ENCODE assay signal across 22 cellular contexts in genomic region chr4:53956454-53956853, GRCh38.
DNase-seq lines count a peak whose midpoint lies in the region; ATAC-seq, FAIRE-seq and TF ChIP-seq lines count a peak whose summit lies in the region.
"Had no signal": no experiment of that assay in that cellular context is flagged by ENCODE, and none has a peak within 500 bp of the region (broad histone marks: within the 10 kb centered on the region; RNA-seq: fewer than 3 reads in every experiment).

No MANE protein-coding gene starts in this region.

- H3K18ac ChIP-seq in mesenchymal stem cell (ENCODE audit: low read depth in 1 of 2, low read length in 2 of 2) = no peak overlapping the region

- H3K14ac ChIP-seq in mesenchymal stem cell (ENCODE audit: low read length in 2 of 2) = no peak overlapping the region

- intact Hi-C loops in A673 (cut with micrococcal nuclease; ENCODE audit: unreplicated experiment) = no loop called here

- no peak overlapping the region for H2BK120ac ChIP-seq in mesenchymal stem cell (ENCODE audit: low read depth, low read length)

- H3K23ac ChIP-seq in mesenchymal stem cell (ENCODE audit: low read length in 2 of 2) = no peak overlapping the region

- no peaks in the 10 kb centered on the region for H3K9me3 ChIP-seq in mesenchymal stem cell (ENCODE audit: control insufficient read depth, low read length)
- no peaks in the 10 kb centered on the region for H3K9me3 ChIP-seq in A673 (ENCODE audit: low read depth, low read length, poor library complexity, severe bottlenecking)

- H3K36me3 ChIP-seq in mesenchymal stem cell (ENCODE audit: control insufficient read depth in 1 of 2, insufficient read depth in 2 of 2, low read depth in 1 of 2, low read length in 2 of 2) (no peaks in the 10 kb centered on the region), A673 (ENCODE audit: insufficient read depth, low read length, poor library complexity, severe bottlenecking) (no peaks in the 10 kb centered on the region)

- no peak for TF ChIP-seq CTCF in A673 (conservative IDR thresholded peaks at IDR 0.05; ENCODE audit: low read depth, low read length)

- H3K4me1 ChIP-seq in mesenchymal stem cell (ENCODE audit: control insufficient read depth, insufficient read depth, low read depth, low read length) = peaks cover 2% of the 10 kb centered on the region
- H3K4me1 ChIP-seq in A673 (ENCODE audit: insufficient read depth, low read length, poor library complexity, severe bottlenecking) = no peaks in the 10 kb centered on the region

- H4K8ac ChIP-seq in mesenchymal stem cell (ENCODE audit: low read length) = peak overlapping the region; percentile 7

- no peak overlapping the region for H2BK5ac ChIP-seq in mesenchymal stem cell (ENCODE audit: low read depth, low read length, poor library complexity, severe bottlenecking)

- H2BK15ac ChIP-seq in mesenchymal stem cell (ENCODE audit: low read depth, poor library complexity, severe bottlenecking) = no peak overlapping the region

- no peak overlapping the region for H3K4me2 ChIP-seq in mesenchymal stem cell (ENCODE audit: low read length, poor library complexity, severe bottlenecking)

- H4K91ac ChIP-seq in mesenchymal stem cell (ENCODE audit: low read length) = no peak overlapping the region

- H3K4ac ChIP-seq in mesenchymal stem cell (ENCODE audit: low read depth in 1 of 2, low read length in 2 of 2) = no peak overlapping the region

- ATAC-seq in SK-N-SH treated with all-trans-retinoic acid at 6 μM for 48 hours (no peak), HG02798 (IDR thresholded peaks at IDR 0.05; ENCODE audit: poor library complexity, unreplicated experiment) (no peak)
- ATAC-seq: T-cell had no signal

- H3K4me3 ChIP-seq in mesenchymal stem cell (ENCODE audit: insufficient read depth in 1 of 2, low read depth in 1 of 2, low read length in 2 of 2) = no peak overlapping the region
- H3K4me3 ChIP-seq in A673 (ENCODE audit: low read depth, low read length, poor library complexity, severe bottlenecking) = no peak overlapping the region

- H2BK12ac ChIP-seq in mesenchymal stem cell (ENCODE audit: low read length in 2 of 2) = no peak overlapping the region

- no peaks in the 10 kb centered on the region for H3K27me3 ChIP-seq in mesenchymal stem cell (ENCODE audit: control insufficient read depth in 1 of 2, insufficient read depth in 1 of 2, low read length in 2 of 2)
- H3K27me3 ChIP-seq in A673 (replicated peaks; ENCODE audit: insufficient read depth, low read depth, low read length, poor library complexity) = peaks cover 44% of the 10 kb centered on the region

- H3K27ac ChIP-seq in mesenchymal stem cell (ENCODE audit: low read length, poor library complexity, severe bottlenecking) (no peak overlapping the region), A673 (ENCODE audit: low read depth, low read length, poor library complexity, severe bottlenecking) (no peak overlapping the region)

- BruUV-seq in A673 (replicated peaks; lab: Mats Ljungman, UMichigan) = no TSS peak

- CTCF ChIA-PET in A673 (lab: Charles Lee) = no interaction called here

- POLR2A ChIA-PET in A673 (lab: Charles Lee; ENCODE audit: low non-redundant PET) = no interaction called here

- no peak overlapping the region for H2AFZ ChIP-seq in mesenchymal stem cell (ENCODE audit: low read depth, low read length)

- no peak overlapping the region for H3K9ac ChIP-seq in mesenchymal stem cell (ENCODE audit: low read length)

- FAIRE-seq in urothelium cell line (lab: Jason Lieb, UNC) = peak; percentile 59
- FAIRE-seq: D721Med, GM19239, H54, RCC 7860 had no signal

- no peaks in the 10 kb centered on the region for H3K79me1 ChIP-seq in mesenchymal stem cell (replicated peaks; ENCODE audit: low read length, poor library complexity, severe bottlenecking)

- DNase-seq in NCI-H146 treated with DMSO at 0.1 percent for 48 hours (lab: John Stamatoyannopoulos, UW; ENCODE audit: unreplicated experiment) (peak; percentile 30), mesenchymal stem cell (no peak), urothelium cell line (ENCODE audit: low spot score) (no peak), A673 (ENCODE audit: low spot score) (no peak)
- DNase-seq in activated CD8-positive, alpha-beta memory T cell treated with anti-CD3 and anti-CD28 coated beads for 24 hours = no peak
- DNase-seq: CD4-positive, CD25-positive, alpha-beta regulatory T cell; Karpas-422; NCI-H1092; NCI-H1417 treated with DMSO at 0.1 percent for 48 hours; NCI-H187 treated with DMSO at 0.1 percent for 48 hours; NCI-H2107; NCI-H524; NCI-H82; OCI-M1; SIG-M5; T-cell had no signal

- no peak overlapping the region for H2AK5ac ChIP-seq in mesenchymal stem cell (ENCODE audit: low read length, severe bottlenecking)

TF ChIP-seq in SK-N-SH treated with all-trans-retinoic acid at 6 μM for 48 hours, 23 proteins besides CTCF, POLR2A, EP300 and RAD21:
- TF ChIP-seq PPARA (CRISPR knock-in tag; IDR thresholded peaks at IDR 0.05; ENCODE audit: borderline replicate concordance) (no peak), ESRRG (CRISPR knock-in tag; IDR thresholded peaks at IDR 0.05) (no peak), TOX (CRISPR knock-in tag; IDR thresholded peaks at IDR 0.05; ENCODE audit: borderline replicate concordance) (no peak), TCF4 (CRISPR knock-in tag; IDR thresholded peaks at IDR 0.05; ENCODE audit: borderline replicate concordance) (peak; percentile 47; the same call in 1 of the 2 replicates), ISL1 (CRISPR knock-in tag; IDR thresholded peaks at IDR 0.05) (no peak)
TF ChIP-seq in SK-N-SH treated with all-trans-retinoic acid at 6 μM for 48 hours: peak in this region for 1.
